ENCODE assay signal across 20 cellular contexts in the genomic region with DNA sequence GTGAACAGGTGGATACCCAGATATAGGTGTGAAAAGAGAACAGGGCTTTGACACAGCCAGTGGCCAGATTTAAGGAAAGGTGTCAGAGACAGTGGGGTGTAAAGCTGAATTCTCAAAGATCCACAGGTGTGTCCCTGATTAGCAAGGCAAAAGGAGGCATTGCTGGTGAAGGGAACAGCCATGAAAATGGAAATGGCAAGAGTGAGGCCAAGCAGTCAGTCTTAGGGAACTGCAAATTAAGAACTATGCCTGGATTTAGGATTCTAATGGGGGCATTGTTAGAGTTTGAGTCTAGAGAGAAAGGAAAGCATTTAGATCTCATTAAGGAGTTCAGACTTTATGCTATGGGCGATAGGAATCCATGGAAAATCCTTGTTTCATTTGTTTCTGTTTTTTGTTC.
A peak's percentile ranks its signal among the peaks of the same experiment; 100 is the strongest.
DNase-seq lines count a peak whose midpoint lies in the region; ATAC-seq lines count a peak whose summit lies in the region.
"Had no signal": no experiment of that assay in that cellular context is flagged by ENCODE, and none has a peak within 500 bp of the region (broad histone marks: within the 10 kb centered on the region; RNA-seq: fewer than 3 reads in every experiment).

No MANE protein-coding gene starts in this region.

- no peaks in the 10 kb centered on the region for H3K27me3 ChIP-seq in NT2/D1 (ENCODE audit: insufficient read depth, insufficient read length)
- H3K27me3 ChIP-seq: BE2C had no signal

- DNase-seq in NT2/D1 (ENCODE audit: low read depth, low spot score) (peak; percentile 50), iPS DF 19.7 (ENCODE audit: low read depth, low spot score) (peak; percentile 40), iPS-NIHi11 (ENCODE audit: low spot score) (peak; percentile 18), T1000 (lab: John Stamatoyannopoulos, UW) (no peak)
- DNase-seq: ACHN; BE2C; C1 segment of cervical spinal cord; CD4-positive, CD25-positive, alpha-beta regulatory T cell; CD8-positive, alpha-beta memory T cell; COR-L47; DMS 273 treated with DMSO at 0.1 percent for 48 hours; DMS53; DND-41; EL; GM23248; H7 had no signal

- no peaks in the 10 kb centered on the region for H3K9me3 ChIP-seq in NT2/D1 (ENCODE audit: insufficient read depth, low read length)
- H3K9me3 ChIP-seq: BE2C had no signal

- ATAC-seq in GM21515 (IDR thresholded peaks at IDR 0.05; ENCODE audit: unreplicated experiment) (no peak), GM21529 (IDR thresholded peaks at IDR 0.05; ENCODE audit: unreplicated experiment) (no peak)
- ATAC-seq: GM12878, HepG2 had no signal

- no peak overlapping the region for H3K4me3 ChIP-seq in NT2/D1 (ENCODE audit: insufficient read length, low read depth)
- H3K4me3 ChIP-seq: GM12878, GM23248 had no signal

- no peaks in the 10 kb centered on the region for H3K36me3 ChIP-seq in NT2/D1 (ENCODE audit: insufficient read depth, insufficient read length, low read length)
- H3K36me3 ChIP-seq: BE2C had no signal

- no peak overlapping the region for H3K9ac ChIP-seq in NT2/D1 (ENCODE audit: insufficient read length, low read depth)
- H3K9ac ChIP-seq: GM23248 had no signal

- no peaks in the 10 kb centered on the region for H3K4me1 ChIP-seq in NT2/D1 (ENCODE audit: insufficient read depth, insufficient read length)
- H3K4me1 ChIP-seq: BE2C had no signal
